In the genomic region with DNA sequence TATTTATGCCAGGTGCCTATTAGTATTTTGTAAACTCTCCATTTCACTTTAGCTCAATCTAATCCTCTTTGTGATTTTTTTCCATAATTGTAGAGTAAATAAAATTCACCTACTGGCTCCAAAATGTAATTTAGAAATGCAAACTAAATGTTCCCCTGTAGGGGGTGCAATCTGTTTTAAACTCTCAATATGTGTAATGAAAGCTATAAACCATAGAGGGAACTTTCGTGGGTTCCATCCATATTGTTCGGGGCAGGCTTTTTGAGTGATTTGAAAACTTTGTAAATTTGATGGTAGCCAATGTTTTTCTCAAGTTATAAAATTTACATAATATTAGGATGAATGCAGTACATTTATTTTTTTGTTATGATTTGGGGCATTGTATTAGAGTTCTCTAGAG, we compare ENCODE assay signal across 9 cellular contexts. TPM values are rescaled to one million over a fixed set of nuclear protein-coding genes. Genes with fewer than 3 reads are reported as not detected.
DNase-seq lines count a peak whose midpoint lies in the region; ATAC-seq, FAIRE-seq and TF ChIP-seq lines count a peak whose summit lies in the region.
"Had no signal": no experiment of that assay in that cellular context is flagged by ENCODE, and none has a peak within 500 bp of the region (broad histone marks: within the 10 kb centered on the region; RNA-seq: fewer than 3 reads in every experiment).

No MANE protein-coding gene starts in this region.

- no peaks in the 10 kb centered on the region for H3K27me3 Mint-ChIP-seq in type B pancreatic cell

- H3K27me3 ChIP-seq in heart right ventricle: no peaks in the 10 kb centered on the region

- no peak overlapping the region for H3K4me3 ChIP-seq in heart right ventricle

- H3K27ac ChIP-seq in heart right ventricle: peak overlapping the region in 1 of 10 donors; percentile 84

- H3K4me1 ChIP-seq in heart right ventricle: peaks cover 2 to 36% (median 33%) of the 10 kb centered on the region in 9 donors

- peaks cover 0 to 4% (median 0%) of the 10 kb centered on the region in 11 donors for H3K9me3 ChIP-seq in heart right ventricle

- in situ Hi-C loops in KBM-7 (cut with MboI; ENCODE audit: low pct_unique_long_range_greater_than_20kb, low sequenced_read_pairs): no loop called here

- ATAC-seq in heart right ventricle: peak in 4 of 8 donors; percentile 34 to 66 (median 42)

- H3K27ac Mint-ChIP-seq in type B pancreatic cell: no peak overlapping the region
- H3K27ac Mint-ChIP-seq: CD4-positive, CD25-positive, alpha-beta regulatory T cell had no signal

- 12 to 15% methylated on average over 2 of the region's 2 CpGs for WGBS in heart right ventricle, 2 donors

- no peak overlapping the region for H3K4me3 Mint-ChIP-seq in type B pancreatic cell
- H3K4me3 Mint-ChIP-seq: CD4-positive, CD25-positive, alpha-beta regulatory T cell had no signal

- FAIRE-seq in TTC549 (lab: Jason Lieb, UNC): peak; percentile 91

- no peaks in the 10 kb centered on the region for H3K36me3 ChIP-seq in heart right ventricle

- no peaks in the 10 kb centered on the region for H3K36me3 Mint-ChIP-seq in type B pancreatic cell

- peak; percentile 18 for DNase-seq in NCI-H2227 (lab: John Stamatoyannopoulos, UW; ENCODE audit: unreplicated experiment)
- DNase-seq in NCI-H2227 treated with DMSO at 0.1 percent for 48 hours (lab: John Stamatoyannopoulos, UW): no peak
- peak; percentile 60 for DNase-seq in KBM-7
- no peak for DNase-seq in heart right ventricle
- no peak for DNase-seq in type B pancreatic cell (ENCODE audit: extremely low spot score, unreplicated experiment)
- DNase-seq in activated CD4-positive, CD25-positive, alpha-beta regulatory T cell (lab: John Stamatoyannopoulos, UW): no peak
- no peak for DNase-seq in effector CD8-positive, alpha-beta T cell (lab: John Stamatoyannopoulos, UW)

- TF ChIP-seq CTCF in heart right ventricle (IDR thresholded peaks at IDR 0.05) (peak; percentile 50 to 87 (median 71)), type B pancreatic cell (conservative IDR thresholded peaks at IDR 0.05) (peak; percentile 74)

- intact Hi-C loops in heart right ventricle (cut with DNase I): loop anchor here in 9 of 10 donors (5.0 to 10.0 kb wide), 10 partner anchors 108 to 498 kb away; a partner anchor contains a TSS

- H3K9me3 Mint-ChIP-seq in type B pancreatic cell: no peaks in the 10 kb centered on the region

- peaks cover 15% of the 10 kb centered on the region for H3K4me1 Mint-ChIP-seq in type B pancreatic cell (ENCODE audit: unreplicated experiment)
- H3K4me1 Mint-ChIP-seq: CD4-positive, CD25-positive, alpha-beta regulatory T cell had no signal

RNA-seq across cellular contexts. Expression of a gene that starts 49.4 kb away (rescaled TPM):
- total RNA-seq in heart right ventricle (under 1 TPM in 3 of 10 donors, not detected in 7; 0.07 to 0.21 (median 0.20) TPM), type B pancreatic cell (ENCODE audit: low replicate concordance) (not detected in 2 replicates)
- under 1 TPM; 0.01 to 0.22 TPM for polyA plus RNA-seq in heart right ventricle
- total RNA-seq: CD4-positive, CD25-positive, alpha-beta regulatory T cell had no signal
- polyA plus RNA-seq: CD4-positive, CD25-positive, alpha-beta regulatory T cell had no signal

Comparison
In these comparisons a context has a peak if more than half of its experiments do, and no peak if none do; other contexts are left out.
1. DNase-seq: peak in NCI-H2227 (single experiment) and KBM-7 (single experiment); none in NCI-H2227 treated with DMSO at 0.1 percent for 48 hours (single experiment), heart right ventricle (0 of 2), type B pancreatic cell (single experiment), activated CD4-positive, CD25-positive, alpha-beta regulatory T cell (0 of 4) and effector CD8-positive, alpha-beta T cell (single experiment).